ENCODE assay signal across 2 cellular contexts in genomic region chr14:75811862-75812505, GRCh38.
TF ChIP-seq lines count a peak whose summit lies in the region.

No MANE protein-coding gene starts in this region.

TF ChIP-seq in GM23338, 12 proteins besides CTCF, POLR2A, EP300 and RAD21 (continued from another document):
- TF ChIP-seq, protein P1, sequence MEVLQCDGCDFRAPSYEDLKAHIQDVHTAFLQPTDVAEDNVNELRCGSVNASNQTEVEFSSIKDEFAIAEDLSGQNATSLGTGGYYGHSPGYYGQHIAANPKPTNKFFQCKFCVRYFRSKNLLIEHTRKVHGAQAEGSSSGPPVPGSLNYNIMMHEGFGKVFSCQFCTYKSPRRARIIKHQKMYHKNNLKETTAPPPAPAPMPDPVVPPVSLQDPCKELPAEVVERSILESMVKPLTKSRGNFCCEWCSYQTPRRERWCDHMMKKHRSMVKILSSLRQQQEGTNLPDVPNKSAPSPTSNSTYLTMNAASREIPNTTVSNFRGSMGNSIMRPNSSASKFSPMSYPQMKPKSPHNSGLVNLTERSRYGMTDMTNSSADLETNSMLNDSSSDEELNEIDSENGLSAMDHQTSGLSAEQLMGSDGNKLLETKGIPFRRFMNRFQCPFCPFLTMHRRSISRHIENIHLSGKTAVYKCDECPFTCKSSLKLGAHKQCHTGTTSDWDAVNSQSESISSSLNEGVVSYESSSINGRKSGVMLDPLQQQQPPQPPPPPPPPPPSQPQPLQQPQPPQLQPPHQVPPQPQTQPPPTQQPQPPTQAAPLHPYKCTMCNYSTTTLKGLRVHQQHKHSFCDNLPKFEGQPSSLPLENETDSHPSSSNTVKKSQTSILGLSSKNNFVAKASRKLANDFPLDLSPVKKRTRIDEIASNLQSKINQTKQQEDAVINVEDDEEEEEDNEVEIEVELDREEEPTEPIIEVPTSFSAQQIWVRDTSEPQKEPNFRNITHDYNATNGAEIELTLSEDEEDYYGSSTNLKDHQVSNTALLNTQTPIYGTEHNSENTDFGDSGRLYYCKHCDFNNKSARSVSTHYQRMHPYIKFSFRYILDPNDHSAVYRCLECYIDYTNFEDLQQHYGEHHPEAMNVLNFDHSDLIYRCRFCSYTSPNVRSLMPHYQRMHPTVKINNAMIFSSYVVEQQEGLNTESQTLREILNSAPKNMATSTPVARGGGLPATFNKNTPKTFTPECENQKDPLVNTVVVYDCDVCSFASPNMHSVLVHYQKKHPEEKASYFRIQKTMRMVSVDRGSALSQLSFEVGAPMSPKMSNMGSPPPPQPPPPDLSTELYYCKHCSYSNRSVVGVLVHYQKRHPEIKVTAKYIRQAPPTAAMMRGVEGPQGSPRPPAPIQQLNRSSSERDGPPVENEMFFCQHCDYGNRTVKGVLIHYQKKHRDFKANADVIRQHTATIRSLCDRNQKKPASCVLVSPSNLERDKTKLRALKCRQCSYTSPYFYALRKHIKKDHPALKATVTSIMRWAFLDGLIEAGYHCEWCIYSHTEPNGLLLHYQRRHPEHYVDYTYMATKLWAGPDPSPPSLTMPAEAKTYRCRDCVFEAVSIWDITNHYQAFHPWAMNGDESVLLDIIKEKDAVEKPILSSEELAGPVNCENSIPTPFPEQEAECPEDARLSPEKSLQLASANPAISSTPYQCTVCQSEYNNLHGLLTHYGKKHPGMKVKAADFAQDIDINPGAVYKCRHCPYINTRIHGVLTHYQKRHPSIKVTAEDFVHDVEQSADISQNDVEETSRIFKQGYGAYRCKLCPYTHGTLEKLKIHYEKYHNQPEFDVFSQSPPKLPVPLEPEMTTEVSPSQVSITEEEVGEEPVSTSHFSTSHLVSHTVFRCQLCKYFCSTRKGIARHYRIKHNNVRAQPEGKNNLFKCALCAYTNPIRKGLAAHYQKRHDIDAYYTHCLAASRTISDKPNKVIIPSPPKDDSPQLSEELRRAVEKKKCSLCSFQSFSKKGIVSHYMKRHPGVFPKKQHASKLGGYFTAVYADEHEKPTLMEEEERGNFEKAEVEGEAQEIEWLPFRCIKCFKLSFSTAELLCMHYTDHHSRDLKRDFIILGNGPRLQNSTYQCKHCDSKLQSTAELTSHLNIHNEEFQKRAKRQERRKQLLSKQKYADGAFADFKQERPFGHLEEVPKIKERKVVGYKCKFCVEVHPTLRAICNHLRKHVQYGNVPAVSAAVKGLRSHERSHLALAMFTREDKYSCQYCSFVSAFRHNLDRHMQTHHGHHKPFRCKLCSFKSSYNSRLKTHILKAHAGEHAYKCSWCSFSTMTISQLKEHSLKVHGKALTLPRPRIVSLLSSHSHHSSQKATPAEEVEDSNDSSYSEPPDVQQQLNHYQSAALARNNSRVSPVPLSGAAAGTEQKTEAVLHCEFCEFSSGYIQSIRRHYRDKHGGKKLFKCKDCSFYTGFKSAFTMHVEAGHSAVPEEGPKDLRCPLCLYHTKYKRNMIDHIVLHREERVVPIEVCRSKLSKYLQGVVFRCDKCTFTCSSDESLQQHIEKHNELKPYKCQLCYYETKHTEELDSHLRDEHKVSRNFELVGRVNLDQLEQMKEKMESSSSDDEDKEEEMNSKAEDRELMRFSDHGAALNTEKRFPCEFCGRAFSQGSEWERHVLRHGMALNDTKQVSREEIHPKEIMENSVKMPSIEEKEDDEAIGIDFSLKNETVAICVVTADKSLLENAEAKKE (CRISPR knock-in tag; IDR thresholded peaks at IDR 0.05): no peak
- TF ChIP-seq STAT1 (IDR thresholded peaks at IDR 0.05; ENCODE audit: unreplicated experiment) (no peak), ZNF114 (CRISPR knock-in tag; IDR thresholded peaks at IDR 0.05) (no peak), EZH2 (IDR thresholded peaks at IDR 0.05; ENCODE audit: low read depth, unreplicated experiment) (no peak), CREB1 (CRISPR knock-in tag; IDR thresholded peaks at IDR 0.05; ENCODE audit: low read depth) (no peak)
- TF ChIP-seq, protein P2, sequence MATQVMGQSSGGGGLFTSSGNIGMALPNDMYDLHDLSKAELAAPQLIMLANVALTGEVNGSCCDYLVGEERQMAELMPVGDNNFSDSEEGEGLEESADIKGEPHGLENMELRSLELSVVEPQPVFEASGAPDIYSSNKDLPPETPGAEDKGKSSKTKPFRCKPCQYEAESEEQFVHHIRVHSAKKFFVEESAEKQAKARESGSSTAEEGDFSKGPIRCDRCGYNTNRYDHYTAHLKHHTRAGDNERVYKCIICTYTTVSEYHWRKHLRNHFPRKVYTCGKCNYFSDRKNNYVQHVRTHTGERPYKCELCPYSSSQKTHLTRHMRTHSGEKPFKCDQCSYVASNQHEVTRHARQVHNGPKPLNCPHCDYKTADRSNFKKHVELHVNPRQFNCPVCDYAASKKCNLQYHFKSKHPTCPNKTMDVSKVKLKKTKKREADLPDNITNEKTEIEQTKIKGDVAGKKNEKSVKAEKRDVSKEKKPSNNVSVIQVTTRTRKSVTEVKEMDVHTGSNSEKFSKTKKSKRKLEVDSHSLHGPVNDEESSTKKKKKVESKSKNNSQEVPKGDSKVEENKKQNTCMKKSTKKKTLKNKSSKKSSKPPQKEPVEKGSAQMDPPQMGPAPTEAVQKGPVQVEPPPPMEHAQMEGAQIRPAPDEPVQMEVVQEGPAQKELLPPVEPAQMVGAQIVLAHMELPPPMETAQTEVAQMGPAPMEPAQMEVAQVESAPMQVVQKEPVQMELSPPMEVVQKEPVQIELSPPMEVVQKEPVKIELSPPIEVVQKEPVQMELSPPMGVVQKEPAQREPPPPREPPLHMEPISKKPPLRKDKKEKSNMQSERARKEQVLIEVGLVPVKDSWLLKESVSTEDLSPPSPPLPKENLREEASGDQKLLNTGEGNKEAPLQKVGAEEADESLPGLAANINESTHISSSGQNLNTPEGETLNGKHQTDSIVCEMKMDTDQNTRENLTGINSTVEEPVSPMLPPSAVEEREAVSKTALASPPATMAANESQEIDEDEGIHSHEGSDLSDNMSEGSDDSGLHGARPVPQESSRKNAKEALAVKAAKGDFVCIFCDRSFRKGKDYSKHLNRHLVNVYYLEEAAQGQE (IDR thresholded peaks at IDR 0.05; ENCODE audit: unreplicated experiment): no peak

TF ChIP-seq in WTC11, 78 proteins besides CTCF, POLR2A, EP300 and RAD21 (continued from another document):
- TF ChIP-seq CDX4 (CRISPR knock-in tag; IDR thresholded peaks at IDR 0.05; ENCODE audit: borderline replicate concordance) (no peak), ZNF281 (CRISPR knock-in tag; IDR thresholded peaks at IDR 0.05) (no peak), ZNF671 (CRISPR knock-in tag; IDR thresholded peaks at IDR 0.05) (no peak), IRF2 (CRISPR knock-in tag; IDR thresholded peaks at IDR 0.05; ENCODE audit: borderline replicate concordance, low read depth) (no peak), FOXK1 (CRISPR knock-in tag; IDR thresholded peaks at IDR 0.05) (no peak), STAT6 (CRISPR knock-in tag; conservative IDR thresholded peaks at IDR 0.05; ENCODE audit: low read depth) (no peak), TEAD4 (CRISPR knock-in tag; IDR thresholded peaks at IDR 0.05) (no peak), NR1H2 (CRISPR knock-in tag; IDR thresholded peaks at IDR 0.05) (no peak)
- TF ChIP-seq, protein P3, sequence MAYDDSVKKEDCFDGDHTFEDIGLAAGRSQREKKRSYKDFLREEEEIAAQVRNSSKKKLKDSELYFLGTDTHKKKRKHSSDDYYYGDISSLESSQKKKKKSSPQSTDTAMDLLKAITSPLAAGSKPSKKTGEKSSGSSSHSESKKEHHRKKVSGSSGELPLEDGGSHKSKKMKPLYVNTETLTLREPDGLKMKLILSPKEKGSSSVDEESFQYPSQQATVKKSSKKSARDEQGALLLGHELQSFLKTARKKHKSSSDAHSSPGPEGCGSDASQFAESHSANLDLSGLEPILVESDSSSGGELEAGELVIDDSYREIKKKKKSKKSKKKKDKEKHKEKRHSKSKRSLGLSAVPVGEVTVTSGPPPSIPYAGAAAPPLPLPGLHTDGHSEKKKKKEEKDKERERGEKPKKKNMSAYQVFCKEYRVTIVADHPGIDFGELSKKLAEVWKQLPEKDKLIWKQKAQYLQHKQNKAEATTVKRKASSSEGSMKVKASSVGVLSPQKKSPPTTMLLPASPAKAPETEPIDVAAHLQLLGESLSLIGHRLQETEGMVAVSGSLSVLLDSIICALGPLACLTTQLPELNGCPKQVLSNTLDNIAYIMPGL (CRISPR knock-in tag; IDR thresholded peaks at IDR 0.05): no peak
